In the genomic region with DNA sequence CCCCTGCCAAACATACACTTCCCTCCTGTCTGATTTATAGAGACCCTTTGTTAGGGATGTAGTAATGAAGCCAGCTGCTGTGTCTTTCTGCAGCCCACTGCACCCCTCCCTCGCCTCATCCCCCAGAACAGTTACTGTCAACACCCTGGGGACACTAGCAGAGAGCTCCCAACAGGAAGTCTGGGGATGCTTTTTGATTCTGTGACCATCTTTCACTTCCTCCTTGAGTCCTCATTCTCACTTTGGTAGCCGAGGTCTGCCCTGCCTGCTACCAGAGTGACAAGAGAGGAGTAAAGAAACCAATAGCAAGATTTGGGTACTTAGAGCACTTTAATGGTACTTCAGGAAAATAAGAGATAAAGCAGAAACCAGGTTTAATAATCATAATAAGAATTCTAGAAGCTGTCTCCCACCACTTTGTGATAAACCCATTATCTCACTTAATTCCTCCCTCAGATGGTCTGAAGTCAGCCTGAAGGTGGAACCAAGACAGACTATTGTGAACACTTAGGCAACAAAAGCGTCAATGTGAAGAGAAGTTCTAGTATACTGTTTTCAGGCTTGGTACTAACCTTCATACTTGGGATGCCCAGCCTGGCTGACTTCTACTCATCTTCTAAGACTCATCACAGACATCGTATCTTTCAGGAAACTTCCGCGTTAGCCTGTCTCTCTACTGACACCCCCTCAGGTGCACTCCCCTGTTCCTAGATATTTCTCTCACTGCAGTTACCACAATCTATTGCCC, we compare ENCODE assay signal across 9 cellular contexts.
DNase-seq lines count a peak whose midpoint lies in the region; ATAC-seq, FAIRE-seq and TF ChIP-seq lines count a peak whose summit lies in the region.
"Had no signal": no experiment of that assay in that cellular context is flagged by ENCODE, and none has a peak within 500 bp of the region (broad histone marks: within the 10 kb centered on the region; RNA-seq: fewer than 3 reads in every experiment).

No MANE protein-coding gene starts in this region.

- TF ChIP-seq CTCF in Caco-2 (IDR thresholded peaks at IDR 0.05; ENCODE audit: insufficient read depth in 1 of 2, low read depth in 1 of 2, low read length in 1 of 2, severe bottlenecking in 1 of 2, unreplicated experiment in 1 of 2) (no peak), endodermal cell (conservative IDR thresholded peaks at IDR 0.05) (no peak)

- intact Hi-C loops in Caco-2 (cut with micrococcal nuclease; ENCODE audit: unreplicated experiment): no loop called here
- intact Hi-C loops in posterior vena cava (cut with DNase I): no loop called here

- H3K9ac ChIP-seq in BLaER1: peak overlapping the region; percentile 78
- H3K9ac ChIP-seq in endodermal cell (ENCODE audit: extremely low read depth, low read length, poor library complexity, severe bottlenecking): no peak overlapping the region

- peak; percentile 95 for ATAC-seq in HG03066 (IDR thresholded peaks at IDR 0.05; ENCODE audit: low read depth, unreplicated experiment)

- H3K4me1 ChIP-seq in BLaER1 (peaks cover 91% of the 10 kb centered on the region), Caco-2 (no peaks in the 10 kb centered on the region), endodermal cell (ENCODE audit: control insufficient read depth, insufficient read depth, low read length) (peaks cover 6% of the 10 kb centered on the region)

- H3K4me3 ChIP-seq in BLaER1 (peak overlapping the region; percentile 53), Caco-2 (ENCODE audit: low read depth, low read length) (no peak overlapping the region), endodermal cell (ENCODE audit: low read length) (no peak overlapping the region)

- DNase-seq in GM19239 (ENCODE audit: insufficient read length, low spot score): peak; percentile 35
- DNase-seq in RPMI8226: peak; percentile 71
- DNase-seq in Caco-2: no peak
- DNase-seq in posterior vena cava (ENCODE audit: low spot score): no peak
- no peak for DNase-seq in endodermal cell
- DNase-seq in OCI-M2 (lab: John Stamatoyannopoulos, UW; ENCODE audit: unreplicated experiment): no peak
- DNase-seq: DMS79 had no signal

- BruUV-seq in Caco-2 (replicated peaks; lab: Mats Ljungman, UMichigan): no TSS peak

- H3K4me3 Mint-ChIP-seq in Caco-2 (ENCODE audit: unreplicated experiment) (no peak overlapping the region), endodermal cell (no peak overlapping the region)

- H3K27me3 ChIP-seq in BLaER1 (no peaks in the 10 kb centered on the region), Caco-2 (replicated peaks; ENCODE audit: control insufficient read depth, insufficient read depth, low read length) (no peaks in the 10 kb centered on the region), endodermal cell (ENCODE audit: control insufficient read depth, insufficient read depth, low read length, poor library complexity, severe bottlenecking) (no peaks in the 10 kb centered on the region)

- no peaks in the 10 kb centered on the region for H4K20me1 ChIP-seq in BLaER1

- POLR2A ChIA-PET in Caco-2 (lab: Charles Lee): no interaction called here

- H3K4me2 ChIP-seq in BLaER1: peak overlapping the region; percentile 88

- CTCF ChIA-PET in Caco-2 (lab: Charles Lee): no interaction called here

- H3K9me3 Mint-ChIP-seq in Caco-2 (ENCODE audit: unreplicated experiment) (no peaks in the 10 kb centered on the region), endodermal cell (no peaks in the 10 kb centered on the region)

- FAIRE-seq in GM19239 (lab: Jason Lieb, UNC): peak; percentile 100

- H3K27ac ChIP-seq in BLaER1: peak overlapping the region; percentile 84
- H3K27ac ChIP-seq in endodermal cell (ENCODE audit: low read depth, low read length): no peak overlapping the region

- no peaks in the 10 kb centered on the region for H3K36me3 ChIP-seq in BLaER1
- H3K36me3 ChIP-seq in Caco-2 (ENCODE audit: control insufficient read depth, insufficient read depth, low read length): no peaks in the 10 kb centered on the region
- no peaks in the 10 kb centered on the region for H3K36me3 ChIP-seq in endodermal cell (ENCODE audit: control insufficient read depth, insufficient read depth, low read length)

- H3K27ac Mint-ChIP-seq in Caco-2 (ENCODE audit: unreplicated experiment): no peak overlapping the region
- H3K27ac Mint-ChIP-seq in endodermal cell: no peak overlapping the region

- H3K36me3 Mint-ChIP-seq in Caco-2 (ENCODE audit: insufficient read depth, unreplicated experiment): no peaks in the 10 kb centered on the region
- peaks cover 2% of the 10 kb centered on the region for H3K36me3 Mint-ChIP-seq in endodermal cell (ENCODE audit: low read depth)

- 90 to 94% methylated on average over 6 of the region's 6 CpGs for WGBS in endodermal cell (ENCODE audit: insufficient coverage in 1 of 2, insufficient read length in 1 of 2), 2 experiments

- H3K9me3 ChIP-seq in BLaER1: peaks cover 10% of the 10 kb centered on the region
- H3K9me3 ChIP-seq in Caco-2: no peaks in the 10 kb centered on the region
- no peaks in the 10 kb centered on the region for H3K9me3 ChIP-seq in endodermal cell (ENCODE audit: control insufficient read depth, low read length)

- H3K4me1 Mint-ChIP-seq in Caco-2 (ENCODE audit: low read depth, unreplicated experiment): no peaks in the 10 kb centered on the region
- peaks cover 34% of the 10 kb centered on the region for H3K4me1 Mint-ChIP-seq in endodermal cell

- H3K27me3 Mint-ChIP-seq in Caco-2 (ENCODE audit: insufficient read depth, unreplicated experiment) (no peaks in the 10 kb centered on the region), endodermal cell (ENCODE audit: insufficient read depth) (no peaks in the 10 kb centered on the region)

Comparison
In these comparisons a context has a peak if more than half of its experiments do, and no peak if none do; other contexts are left out.
1. DNase-seq: peak in GM19239 (single experiment) and RPMI8226 (single experiment); none in Caco-2 (0 of 2), posterior vena cava (single experiment), endodermal cell (single experiment) and OCI-M2 (single experiment).